19 cellular contexts compared by ENCODE assay signal in genomic region chr1:10245674-10246073, GRCh38.
"Had no signal": no experiment of that assay in that cellular context is flagged by ENCODE, and none has a peak within 500 bp of the region (broad histone marks: within the 10 kb centered on the region; RNA-seq: fewer than 3 reads in every experiment).

No MANE protein-coding gene starts in this region.

- H3K27ac ChIP-seq: esophagus squamous epithelium, heart left ventricle, pancreas, prostate gland, right lobe of liver, suprapubic skin, thyroid gland had no signal

- H3K4me1 ChIP-seq: pancreas, prostate gland, right lobe of liver had no signal

- ATAC-seq: effector memory CD8-positive, alpha-beta T cell; heart left ventricle; naive thymus-derived CD8-positive, alpha-beta T cell; pancreas; right lobe of liver; stimulated activated naive CD8-positive, alpha-beta T cell treated with anti-CD3 and anti-CD28 coated beads, Interleukin-15, Interleukin-2, amounts not matched to agents 100 U/mL and 50 U/mL, for 24 hours had no signal

- H3K27ac Mint-ChIP-seq: dendritic cell treated with granulocyte-macrophage colony-stimulating factor and Interleukin-4, amounts not matched to agents 40 ng/mL and 50 ng/mL, for 4 days; effector memory CD8-positive, alpha-beta T cell; naive thymus-derived CD8-positive, alpha-beta T cell; type B pancreatic cell had no signal

- H3K9me3 ChIP-seq: esophagus squamous epithelium, heart left ventricle, pancreas, prostate gland, right lobe of liver, suprapubic skin, thyroid gland had no signal

- H3K9me3 Mint-ChIP-seq: dendritic cell treated with granulocyte-macrophage colony-stimulating factor and Interleukin-4, amounts not matched to agents 40 ng/mL and 50 ng/mL, for 4 days; effector memory CD8-positive, alpha-beta T cell; naive thymus-derived CD8-positive, alpha-beta T cell; type B pancreatic cell had no signal

- H3K4me3 ChIP-seq: esophagus squamous epithelium, heart left ventricle, pancreas, prostate gland, right lobe of liver, suprapubic skin, thyroid gland had no signal

- H3K27me3 Mint-ChIP-seq: dendritic cell treated with granulocyte-macrophage colony-stimulating factor and Interleukin-4, amounts not matched to agents 40 ng/mL and 50 ng/mL, for 4 days; effector memory CD8-positive, alpha-beta T cell; naive thymus-derived CD8-positive, alpha-beta T cell; type B pancreatic cell had no signal

- H3K4me3 Mint-ChIP-seq: dendritic cell treated with granulocyte-macrophage colony-stimulating factor and Interleukin-4, amounts not matched to agents 40 ng/mL and 50 ng/mL, for 4 days; effector memory CD8-positive, alpha-beta T cell; naive thymus-derived CD8-positive, alpha-beta T cell; neural crest cell; type B pancreatic cell had no signal

- DNase-seq: cerebellar nuclear complex; effector memory CD8-positive, alpha-beta T cell; esophagus squamous epithelium; foreskin fibroblast; heart left ventricle; hippocampal formation; mesendoderm; naive thymus-derived CD8-positive, alpha-beta T cell; occipital lobe; pancreas; retina; right lobe of liver; stimulated activated naive CD8-positive, alpha-beta T cell treated with anti-CD3 and anti-CD28 coated beads, Interleukin-15, Interleukin-2, amounts not matched to agents 100 U/mL and 50 U/mL, for 24 hours; thyroid gland had no signal

- H3K36me3 ChIP-seq: esophagus squamous epithelium, heart left ventricle, pancreas, prostate gland, right lobe of liver, suprapubic skin, thyroid gland had no signal

- H3K27me3 ChIP-seq: esophagus squamous epithelium, heart left ventricle, pancreas, right lobe of liver, suprapubic skin, thyroid gland had no signal
